In genomic region chr7:42014625-42015412, GRCh38 we compare ENCODE assay signal across 9 cellular contexts.
DNase-seq lines count a peak whose midpoint lies in the region; TF ChIP-seq lines count a peak whose summit lies in the region.
"Had no signal": no experiment of that assay in that cellular context is flagged by ENCODE, and none has a peak within 500 bp of the region (broad histone marks: within the 10 kb centered on the region; RNA-seq: fewer than 3 reads in every experiment).

No MANE protein-coding gene starts in this region.

- H3K27me3 ChIP-seq in breast epithelium (no peaks in the 10 kb centered on the region), mesenchymal stem cell (ENCODE audit: control insufficient read depth in 1 of 2, insufficient read depth in 1 of 2, low read length in 2 of 2) (no peaks in the 10 kb centered on the region), vagina (no peaks in the 10 kb centered on the region)

- TF ChIP-seq CTCF in 22Rv1 (IDR thresholded peaks at IDR 0.05) = peak; percentile 92
- peak; percentile 51 for TF ChIP-seq CTCF in GM10266 (IDR thresholded peaks at IDR 0.05; ENCODE audit: control insufficient read depth, insufficient read depth, low read depth, missing control alignments)
- TF ChIP-seq CTCF in breast epithelium (IDR thresholded peaks at IDR 0.05) = peak; percentile 25 to 53 (median 46)
- peak in 1 of 3 experiments; percentile 40 for TF ChIP-seq CTCF in vagina (IDR thresholded peaks at IDR 0.05)

- H3K9ac ChIP-seq in mesenchymal stem cell (ENCODE audit: low read length) = peak overlapping the region; percentile 85

- H2BK12ac ChIP-seq in mesenchymal stem cell (ENCODE audit: low read length in 2 of 2) = no peak overlapping the region

- DNase-seq in GM10266 (ENCODE audit: extremely low spot score) (peak; percentile 11), NOMO-1 treated with dmso at 0.1 percent for 144 hours (lab: John Stamatoyannopoulos, UW; ENCODE audit: unreplicated experiment) (peak; percentile 3), breast epithelium (ENCODE audit: low spot score in 2 of 2) (no peak), mesenchymal stem cell (peak; percentile 28), vagina (ENCODE audit: extremely low spot score in 2 of 2) (no peak), NCI-H510A treated with DMSO at 0.1 percent for 48 hours (lab: John Stamatoyannopoulos, UW) (no peak), NCI-H226 (no peak)

- no peak overlapping the region for H2BK15ac ChIP-seq in mesenchymal stem cell (ENCODE audit: low read depth, poor library complexity, severe bottlenecking)

- TF ChIP-seq POLR2A in breast epithelium (IDR thresholded peaks at IDR 0.05) (no peak), vagina (IDR thresholded peaks at IDR 0.05) (no peak)

- H3K27ac ChIP-seq in 22Rv1 = no peak overlapping the region
- H3K27ac ChIP-seq in breast epithelium = no peak overlapping the region
- no peak overlapping the region for H3K27ac ChIP-seq in mesenchymal stem cell (ENCODE audit: low read length, poor library complexity, severe bottlenecking)
- peak overlapping the region; percentile 20 for H3K27ac ChIP-seq in vagina

- H4K91ac ChIP-seq in mesenchymal stem cell (ENCODE audit: low read length) = no peak overlapping the region

- intact Hi-C loops in breast epithelium (cut with DNase I; ENCODE audit: low total_unique reads) (no loop called here), vagina (cut with DNase I) (no loop called here)

- H3K4me3 ChIP-seq in breast epithelium = no peak overlapping the region
- H3K4me3 ChIP-seq in mesenchymal stem cell (ENCODE audit: insufficient read depth in 1 of 2, low read depth in 1 of 2, low read length in 2 of 2) = no peak overlapping the region
- H3K4me3 ChIP-seq in vagina = no peak overlapping the region
- H3K4me3 ChIP-seq: HAP-1 had no signal

- no peak overlapping the region for H4K8ac ChIP-seq in mesenchymal stem cell (ENCODE audit: low read length)

- H3K36me3 ChIP-seq in breast epithelium = peaks cover 3% of the 10 kb centered on the region
- peaks cover 3 to 71% of the 10 kb centered on the region in 2 experiments for H3K36me3 ChIP-seq in mesenchymal stem cell (ENCODE audit: control insufficient read depth in 1 of 2, insufficient read depth in 2 of 2, low read depth in 1 of 2, low read length in 2 of 2)
- peaks cover 0 to 7% of the 10 kb centered on the region in 2 donors for H3K36me3 ChIP-seq in vagina
- H3K36me3 ChIP-seq: HAP-1 had no signal

- no peak overlapping the region for H3K4me2 ChIP-seq in mesenchymal stem cell (ENCODE audit: low read length, poor library complexity, severe bottlenecking)

- H2BK5ac ChIP-seq in mesenchymal stem cell (ENCODE audit: low read depth, low read length, poor library complexity, severe bottlenecking) = no peak overlapping the region

- H3K14ac ChIP-seq in mesenchymal stem cell (ENCODE audit: low read length in 2 of 2) = no peak overlapping the region

- H3K23ac ChIP-seq in mesenchymal stem cell (ENCODE audit: low read length in 2 of 2) = no peak overlapping the region

- H2BK120ac ChIP-seq in mesenchymal stem cell (ENCODE audit: low read depth, low read length) = no peak overlapping the region

- no peak overlapping the region for H2AK5ac ChIP-seq in mesenchymal stem cell (ENCODE audit: low read length, severe bottlenecking)

- H3K79me1 ChIP-seq in mesenchymal stem cell (replicated peaks; ENCODE audit: low read length, poor library complexity, severe bottlenecking) = peaks cover 5% of the 10 kb centered on the region

- no peaks in the 10 kb centered on the region for H3K4me1 ChIP-seq in breast epithelium
- peaks cover 4% of the 10 kb centered on the region for H3K4me1 ChIP-seq in mesenchymal stem cell (ENCODE audit: control insufficient read depth, insufficient read depth, low read depth, low read length)
- peaks cover 8% of the 10 kb centered on the region for H3K4me1 ChIP-seq in vagina

- 48% methylated on average over 4 of the region's 7 CpGs for WGBS in mesenchymal stem cell

- no peak overlapping the region for H3K18ac ChIP-seq in mesenchymal stem cell (ENCODE audit: low read depth in 1 of 2, low read length in 2 of 2)

- H3K4ac ChIP-seq in mesenchymal stem cell (ENCODE audit: low read depth in 1 of 2, low read length in 2 of 2) = no peak overlapping the region

- peaks cover 5 to 7% of the 10 kb centered on the region in 2 donors for H3K9me3 ChIP-seq in breast epithelium
- peaks cover 4% of the 10 kb centered on the region for H3K9me3 ChIP-seq in mesenchymal stem cell (ENCODE audit: control insufficient read depth, low read length)
- H3K9me3 ChIP-seq in vagina = peaks cover 4% of the 10 kb centered on the region

- no peak overlapping the region for H2AFZ ChIP-seq in mesenchymal stem cell (ENCODE audit: low read depth, low read length)

Comparison
In these comparisons a context has a peak if more than half of its experiments do, and no peak if none do; other contexts are left out.
1. DNase-seq: peak in GM10266 (single experiment), NOMO-1 treated with dmso at 0.1 percent for 144 hours (single experiment) and mesenchymal stem cell (single experiment); none in breast epithelium (0 of 2), vagina (0 of 2), NCI-H510A treated with DMSO at 0.1 percent for 48 hours (single experiment) and NCI-H226 (single experiment).